Comparison of ENCODE assay signal across 19 cellular contexts in the genomic region with DNA sequence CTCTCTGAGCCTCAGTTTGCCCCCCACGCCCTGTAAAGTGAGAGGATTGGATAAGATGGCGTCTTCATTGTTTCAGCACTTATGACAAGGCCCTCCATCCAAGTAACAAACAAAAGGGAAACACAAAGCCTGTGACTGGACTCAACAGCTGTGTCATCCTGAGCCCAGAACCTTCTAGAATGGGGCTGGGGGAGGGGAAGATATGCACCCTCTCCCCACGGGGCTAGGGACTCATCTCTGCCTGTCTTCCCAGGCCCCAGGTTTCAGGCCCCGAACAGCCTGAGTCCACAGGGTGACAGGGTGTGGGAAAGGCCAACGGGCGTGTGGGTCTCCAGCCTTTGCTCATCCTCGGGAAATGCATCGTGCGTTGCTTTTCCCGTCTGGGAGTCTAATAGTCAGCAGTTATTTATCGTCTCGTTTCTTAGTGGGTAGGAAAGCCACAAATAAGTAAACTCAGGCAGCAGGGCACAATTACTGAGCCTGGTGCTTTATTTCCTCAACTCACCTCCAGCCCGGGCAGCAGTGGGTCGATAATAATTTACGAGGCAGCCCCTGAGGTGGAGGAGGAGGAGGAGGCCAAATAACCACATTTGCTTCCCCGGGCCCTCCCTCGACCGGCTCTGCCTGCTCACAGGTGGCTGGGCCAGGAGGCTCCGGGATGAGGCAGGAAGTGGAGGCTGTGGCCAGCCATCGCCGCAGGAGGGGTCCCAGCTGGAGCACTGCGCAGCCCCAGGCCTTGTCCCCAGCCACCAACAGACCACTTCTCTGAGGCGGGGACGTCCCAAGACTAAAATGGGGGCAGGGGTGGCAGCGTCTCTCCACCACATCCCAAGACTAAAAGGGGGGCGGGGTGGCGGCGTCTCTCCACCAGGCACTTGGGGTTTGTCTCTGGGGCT. TPM values are rescaled to one million over a fixed set of nuclear protein-coding genes. Genes with fewer than 3 reads are reported as not detected.
A peak's percentile ranks its signal among the peaks of the same experiment; 100 is the strongest.
DNase-seq lines count a peak whose midpoint lies in the region; ATAC-seq and TF ChIP-seq lines count a peak whose summit lies in the region.
"Had no signal": no experiment of that assay in that cellular context is flagged by ENCODE, and none has a peak within 500 bp of the region (broad histone marks: within the 10 kb centered on the region; RNA-seq: fewer than 3 reads in every experiment).

No MANE protein-coding gene starts in this region.

- CTCF ChIA-PET in WTC11 (lab: Charles Lee) (interaction anchor here (0.5 to 1.1 kb wide), 3 partner anchors 18 to 460 kb away, joined by 3 to 6 read pairs (median 3); no protein-coding TSS in a partner anchor), OCI-LY7 (lab: Charles Lee; ENCODE audit: unreplicated experiment) (interaction anchor here (0.6 kb wide), 1 partner anchor 8 kb away, joined by 3 read pairs; no protein-coding TSS in a partner anchor)

- H3K4me1 ChIP-seq in BLaER1 (peaks cover 99% of the 10 kb centered on the region), OCI-LY7 (ENCODE audit: insufficient read depth, low read length, poor library complexity, severe bottlenecking) (no peaks in the 10 kb centered on the region)

- peak overlapping the region; percentile 97 for H3K4me2 ChIP-seq in BLaER1
- H3K4me2 ChIP-seq in OCI-LY7 (ENCODE audit: low read length) = no peak overlapping the region

- H3K9me3 ChIP-seq in BLaER1 (no peaks in the 10 kb centered on the region), OCI-LY7 (ENCODE audit: low read length) (no peaks in the 10 kb centered on the region)
- H3K9me3 ChIP-seq: neutrophil, right atrium auricular region had no signal

- BruUV-seq in OCI-LY7 (replicated peaks; lab: Mats Ljungman, UMichigan) = no TSS peak

- no peak overlapping the region for H3K4me3 Mint-ChIP-seq in WTC11
- no peak overlapping the region for H3K4me3 Mint-ChIP-seq in activated T-helper 2 cell treated with anti-CD3 and anti-CD28 coated beads, Interferon-gamma antibody, Interleukin-2, Interleukin-4, amounts not matched to agents 10 μg/mL and 5 μg/mL and 100 μg/mL, durations not matched to agents 14 hours and 24 hours and 36 hours (ENCODE audit: low read depth)
- H3K4me3 Mint-ChIP-seq: activated CD4-positive, alpha-beta memory T cell treated with anti-CD3 and anti-CD28 coated beads, Interleukin-2, amount 10 ng/mL, durations not matched to agents 7 days and 5 days; CD8-positive, alpha-beta T cell; effector memory CD8-positive, alpha-beta T cell; stimulated activated naive CD8-positive, alpha-beta T cell treated with anti-CD3 and anti-CD28 coated beads, Interleukin-15, amount 100 ng/mL, for 72 hours had no signal

- peaks cover 93% of the 10 kb centered on the region for H4K20me1 ChIP-seq in BLaER1
- H4K20me1 ChIP-seq in OCI-LY7 (ENCODE audit: insufficient read depth, low read length) = no peaks in the 10 kb centered on the region

- no peaks in the 10 kb centered on the region for H3K9me2 ChIP-seq in OCI-LY7 (ENCODE audit: insufficient read depth, low read length)

- H3K27me3 Mint-ChIP-seq in WTC11 (ENCODE audit: low read depth) = peaks cover 44% of the 10 kb centered on the region
- no peaks in the 10 kb centered on the region for H3K27me3 Mint-ChIP-seq in activated T-helper 2 cell treated with anti-CD3 and anti-CD28 coated beads, Interferon-gamma antibody, Interleukin-2, Interleukin-4, amounts not matched to agents 10 μg/mL and 5 μg/mL and 100 μg/mL, durations not matched to agents 14 hours and 24 hours and 36 hours (ENCODE audit: low read depth)
- H3K27me3 Mint-ChIP-seq: activated CD4-positive, alpha-beta memory T cell treated with anti-CD3 and anti-CD28 coated beads, Interleukin-2, amount 10 ng/mL, durations not matched to agents 7 days and 5 days; stimulated activated naive CD8-positive, alpha-beta T cell treated with anti-CD3 and anti-CD28 coated beads, Interleukin-15, amount 100 ng/mL, for 72 hours had no signal

- no peaks in the 10 kb centered on the region for H3K9me3 Mint-ChIP-seq in WTC11
- H3K9me3 Mint-ChIP-seq in activated T-helper 2 cell treated with anti-CD3 and anti-CD28 coated beads, Interferon-gamma antibody, Interleukin-2, Interleukin-4, amounts not matched to agents 10 μg/mL and 5 μg/mL and 100 μg/mL, durations not matched to agents 14 hours and 24 hours and 36 hours = no peaks in the 10 kb centered on the region
- H3K9me3 Mint-ChIP-seq: activated CD4-positive, alpha-beta memory T cell treated with anti-CD3 and anti-CD28 coated beads, Interleukin-2, amount 10 ng/mL, durations not matched to agents 7 days and 5 days; CD8-positive, alpha-beta T cell; effector memory CD8-positive, alpha-beta T cell; stimulated activated naive CD8-positive, alpha-beta T cell treated with anti-CD3 and anti-CD28 coated beads, Interleukin-15, amount 100 ng/mL, for 72 hours had no signal

- intact Hi-C loops in OCI-LY7 (cut with micrococcal nuclease; ENCODE audit: unreplicated experiment) = no loop called here
- intact Hi-C loops in activated T-helper 2 cell treated with anti-CD3 and anti-CD28 coated beads, Interferon-gamma antibody, Interleukin-2, Interleukin-4, amounts not matched to agents 10 μg/mL and 5 μg/mL and 100 μg/mL, durations not matched to agents 14 hours and 24 hours and 36 hours (cut with micrococcal nuclease) = no loop called here

- no peaks in the 10 kb centered on the region for H3K36me3 Mint-ChIP-seq in WTC11
- no peaks in the 10 kb centered on the region for H3K36me3 Mint-ChIP-seq in activated T-helper 2 cell treated with anti-CD3 and anti-CD28 coated beads, Interferon-gamma antibody, Interleukin-2, Interleukin-4, amounts not matched to agents 10 μg/mL and 5 μg/mL and 100 μg/mL, durations not matched to agents 14 hours and 24 hours and 36 hours (ENCODE audit: low read depth)
- H3K36me3 Mint-ChIP-seq: CD8-positive, alpha-beta T cell had no signal

- TF ChIP-seq CTCF in WTC11 (IDR thresholded peaks at IDR 0.05) (0 out of 2 replicates have a peak, but pooled peaks have one; percentile 13), OCI-LY7 (conservative IDR thresholded peaks at IDR 0.05; ENCODE audit: low read length) (no peak)

- no peak overlapping the region for H3K27ac Mint-ChIP-seq in WTC11
- H3K27ac Mint-ChIP-seq in activated T-helper 2 cell treated with anti-CD3 and anti-CD28 coated beads, Interferon-gamma antibody, Interleukin-2, Interleukin-4, amounts not matched to agents 10 μg/mL and 5 μg/mL and 100 μg/mL, durations not matched to agents 14 hours and 24 hours and 36 hours = no peak overlapping the region
- H3K27ac Mint-ChIP-seq: activated CD4-positive, alpha-beta memory T cell treated with anti-CD3 and anti-CD28 coated beads, Interleukin-2, amount 10 ng/mL, durations not matched to agents 7 days and 5 days; CD8-positive, alpha-beta T cell; effector memory CD8-positive, alpha-beta T cell had no signal

- H3K4me3 ChIP-seq in BLaER1 = 0 out of 2 replicates have a peak overlapping the region, but pooled peaks have one; percentile 31
- H3K4me3 ChIP-seq in OCI-LY7 (ENCODE audit: low read depth, low read length, poor library complexity, severe bottlenecking) = no peak overlapping the region
- H3K4me3 ChIP-seq: right atrium auricular region had no signal

- peaks cover 25% of the 10 kb centered on the region for H3K4me1 Mint-ChIP-seq in WTC11
- H3K4me1 Mint-ChIP-seq in activated T-helper 2 cell treated with anti-CD3 and anti-CD28 coated beads, Interferon-gamma antibody, Interleukin-2, Interleukin-4, amounts not matched to agents 10 μg/mL and 5 μg/mL and 100 μg/mL, durations not matched to agents 14 hours and 24 hours and 36 hours (ENCODE audit: low read depth) = peaks cover 2% of the 10 kb centered on the region

- H3K36me3 ChIP-seq in BLaER1 (no peaks in the 10 kb centered on the region), OCI-LY7 (ENCODE audit: insufficient read depth, low read length) (no peaks in the 10 kb centered on the region)
- H3K36me3 ChIP-seq: neutrophil, right atrium auricular region, WERI-Rb-1 had no signal

- peak; percentile 23 for DNase-seq in LHCN-M2 (ENCODE audit: low read depth)
- no peak for DNase-seq in WTC11 (ENCODE audit: low spot score)
- peak; percentile 45 for DNase-seq in myocyte (ENCODE audit: low read depth)
- no peak for DNase-seq in OCI-LY7 (ENCODE audit: low spot score)
- DNase-seq in activated CD4-positive, alpha-beta T cell treated with anti-CD3 and anti-CD28 coated beads, Interleukin-2, amount 50 U/mL, for 1 hour = no peak
- DNase-seq in activated T-helper 2 cell treated with anti-CD3 and anti-CD28 coated beads, Interferon-gamma antibody, Interleukin-2, Interleukin-4, amounts not matched to agents 10 μg/mL and 5 μg/mL and 100 μg/mL, durations not matched to agents 14 hours and 24 hours and 36 hours (ENCODE audit: low spot score) = no peak
- no peak for DNase-seq in stimulated activated naive CD4-positive, alpha-beta T cell (lab: John Stamatoyannopoulos, UW)
- DNase-seq: activated CD4-positive, alpha-beta memory T cell treated with anti-CD3 and anti-CD28 coated beads, Interleukin-2, amount 10 ng/mL, durations not matched to agents 7 days and 5 days; activated T-cell treated with anti-CD3 and anti-CD28 coated beads, Interleukin-2, amount 50 U/mL, for 48 hours; CD8-positive, alpha-beta T cell; effector memory CD8-positive, alpha-beta T cell; NCI-H2171 treated with DMSO at 0.1 percent for 48 hours; stimulated activated naive CD8-positive, alpha-beta T cell treated with anti-CD3 and anti-CD28 coated beads, Interleukin-15, amount 100 ng/mL, for 72 hours; SW 1271; WERI-Rb-1 had no signal

- no peak overlapping the region for H2AFZ ChIP-seq in OCI-LY7 (ENCODE audit: low read length)

- POLR2A ChIA-PET in WTC11 (lab: Charles Lee) (no interaction called here), OCI-LY7 (lab: Charles Lee) (interaction anchor here (0.7 kb wide), 1 partner anchor 22 kb away, joined by 3 read pairs; no protein-coding TSS in a partner anchor)

- H3K27ac ChIP-seq in BLaER1 (peak overlapping the region; percentile 82), OCI-LY7 (ENCODE audit: low read depth, low read length, poor library complexity, severe bottlenecking) (no peak overlapping the region)
- H3K27ac ChIP-seq: neutrophil, right atrium auricular region, WERI-Rb-1 had no signal

- H3K9ac ChIP-seq in BLaER1 = peak overlapping the region; percentile 60

- ATAC-seq in WTC11 = no peak
- ATAC-seq: CD8-positive, alpha-beta T cell; effector memory CD8-positive, alpha-beta T cell; stimulated activated naive CD8-positive, alpha-beta T cell treated with anti-CD3 and anti-CD28 coated beads, Interleukin-15, amount 100 ng/mL, for 72 hours had no signal

- H3K79me2 ChIP-seq in OCI-LY7 (ENCODE audit: insufficient read depth, low read depth, low read length) = no peaks in the 10 kb centered on the region

- H3K27me3 ChIP-seq in BLaER1 = no peaks in the 10 kb centered on the region
- H3K27me3 ChIP-seq: right atrium auricular region had no signal

TF ChIP-seq in WTC11, 78 proteins besides CTCF, POLR2A, EP300 and RAD21 (continues in another document):
- TF ChIP-seq PRRX2 (CRISPR knock-in tag; IDR thresholded peaks at IDR 0.05) (no peak), RORB (CRISPR knock-in tag; IDR thresholded peaks at IDR 0.05) (no peak)

RNA-seq across cellular contexts. Expression of a gene that starts 54.4 kb away (rescaled TPM):
- not detected in 2 replicates for total RNA-seq in LHCN-M2 (2014; rRNA removed)
- 0.19 TPM for polyA plus RNA-seq in LHCN-M2 (2012)
- 0.14 to 0.20 TPM (median 0.16 TPM) in 3 replicates for total RNA-seq in WTC11 (2021)
- total RNA-seq in myocyte = not detected in 2 replicates
- polyA plus RNA-seq in myocyte (2012) = 0.28 TPM
- total RNA-seq in OCI-LY7 (2014; rRNA removed; shearing (Covaris generic)) = not detected in 2 replicates
- 0.11 TPM in 1 of 2 replicates, not detected in the other for total RNA-seq in OCI-LY7 (2022)
- total RNA-seq in activated T-helper 2 cell treated with anti-CD3 and anti-CD28 coated beads, Interferon-gamma antibody, Interleukin-2, Interleukin-4, amounts not matched to agents 10 μg/mL and 5 μg/mL and 100 μg/mL, durations not matched to agents 14 hours and 24 hours and 36 hours = not detected in 2 replicates
- total RNA-seq: CD8-positive, alpha-beta T cell had no signal
- polyA plus RNA-seq: keratinocyte had no signal

Comparison
In these comparisons a context has a peak if more than half of its experiments do, and no peak if none do; other contexts are left out.
1. DNase-seq: peak in LHCN-M2 (single experiment) and myocyte (single experiment); none in WTC11 (single experiment), OCI-LY7 (single experiment), activated CD4-positive, alpha-beta T cell treated with anti-CD3 and anti-CD28 coated beads, Interleukin-2, amount 50 U/mL, for 1 hour (single experiment), activated T-helper 2 cell treated with anti-CD3 and anti-CD28 coated beads, Interferon-gamma antibody, Interleukin-2, Interleukin-4, amounts not matched to agents 10 μg/mL and 5 μg/mL and 100 μg/mL, durations not matched to agents 14 hours and 24 hours and 36 hours (single experiment) and stimulated activated naive CD4-positive, alpha-beta T cell (0 of 6).